In the genomic region with DNA sequence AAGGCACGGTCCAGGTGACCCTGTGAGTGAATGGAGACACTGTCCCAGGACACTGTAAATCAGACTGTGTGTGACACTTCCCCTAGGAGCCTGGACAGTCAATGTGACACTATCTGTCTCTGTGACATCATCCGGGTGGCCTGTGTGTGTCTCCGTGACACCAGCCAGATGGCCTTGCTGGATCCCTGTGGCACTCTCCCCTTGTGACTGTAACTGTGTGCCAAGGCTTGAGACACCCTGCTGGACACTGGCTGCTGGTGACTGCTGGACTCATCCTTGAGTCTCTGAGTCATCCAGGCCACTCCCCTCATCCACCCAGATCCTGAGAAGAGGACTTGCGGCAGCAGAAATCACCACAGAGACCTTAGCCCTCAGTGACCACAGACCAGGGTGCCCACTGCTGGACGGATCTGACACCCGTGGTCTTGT, we compare ENCODE assay signal across 11 cellular contexts. TPM values are rescaled to one million over a fixed set of nuclear protein-coding genes. Genes with fewer than 3 reads are reported as not detected.
DNase-seq lines count a peak whose midpoint lies in the region; ATAC-seq and TF ChIP-seq lines count a peak whose summit lies in the region.
"Had no signal": no experiment of that assay in that cellular context is flagged by ENCODE, and none has a peak within 500 bp of the region (broad histone marks: within the 10 kb centered on the region; RNA-seq: fewer than 3 reads in every experiment).

No MANE protein-coding gene starts in this region.

- intact Hi-C loops in activated CD4-positive, alpha-beta T cell treated with anti-CD3 and anti-CD28 coated beads for 36 hours (cut with DNase I, micrococcal nuclease): no loop called here

- no peak for TF ChIP-seq CTCF in RWPE2 (IDR thresholded peaks at IDR 0.05; ENCODE audit: poor library complexity, severe bottlenecking)

- no peak overlapping the region for H4K91ac ChIP-seq in neuronal stem cell (ENCODE audit: low read depth, low read length, poor library complexity)

- H3K4me3 ChIP-seq in RWPE2 (ENCODE audit: severe bottlenecking): no peak overlapping the region
- no peak overlapping the region for H3K4me3 ChIP-seq in neuronal stem cell (ENCODE audit: low read length in 2 of 2)
- H3K4me3 ChIP-seq: SJCRH30 had no signal

- H3K4ac ChIP-seq in neuronal stem cell (ENCODE audit: low read length): no peak overlapping the region

- H3K9me3 ChIP-seq in RWPE2 (ENCODE audit: severe bottlenecking) (no peaks in the 10 kb centered on the region), neuronal stem cell (replicated peaks in 1 of 2; ENCODE audit: control insufficient read depth in 2 of 2, insufficient read depth in 1 of 2, low read depth in 1 of 2, low read length in 2 of 2) (no peaks in the 10 kb centered on the region)
- H3K9me3 ChIP-seq: SJCRH30 had no signal

- no peak overlapping the region for H2AFZ ChIP-seq in neuronal stem cell (ENCODE audit: low read length)

- H2BK120ac ChIP-seq in neuronal stem cell (ENCODE audit: low read depth, low read length): peak overlapping the region; percentile 78

- H3K27me3 Mint-ChIP-seq in activated CD4-positive, alpha-beta T cell treated with anti-CD3 and anti-CD28 coated beads for 36 hours: peaks cover 27% of the 10 kb centered on the region

- POLR2A ChIA-PET in activated CD4-positive, alpha-beta T cell treated with anti-CD3 and anti-CD28 coated beads for 36 hours (lab: Charles Lee): no interaction called here

- H3K9ac ChIP-seq in neuronal stem cell (ENCODE audit: low read depth, low read length, poor library complexity): no peak overlapping the region

- H3K27ac Mint-ChIP-seq in activated CD4-positive, alpha-beta T cell treated with anti-CD3 and anti-CD28 coated beads for 36 hours: no peak overlapping the region
- H3K27ac Mint-ChIP-seq: activated CD8-positive, alpha-beta memory T cell treated with anti-CD3 and anti-CD28 coated beads, Interleukin-2, amount 10 ng/mL, durations not matched to agents 7 days and 5 days had no signal

- no peaks in the 10 kb centered on the region for H3K9me3 Mint-ChIP-seq in activated CD4-positive, alpha-beta T cell treated with anti-CD3 and anti-CD28 coated beads for 36 hours (ENCODE audit: low read depth)

- H3K79me1 ChIP-seq in neuronal stem cell (ENCODE audit: low read depth, low read length): no peaks in the 10 kb centered on the region

- peak overlapping the region; percentile 83 for H4K8ac ChIP-seq in neuronal stem cell (ENCODE audit: low read depth, low read length)

- H2BK5ac ChIP-seq in neuronal stem cell (ENCODE audit: low read length): peak overlapping the region; percentile 55

- H3K27me3 ChIP-seq in RWPE2 (ENCODE audit: insufficient read depth, poor library complexity, severe bottlenecking) (peaks cover 19% of the 10 kb centered on the region), neuronal stem cell (ENCODE audit: control insufficient read depth in 3 of 3, insufficient read depth in 3 of 3, low read depth in 1 of 3, low read length in 3 of 3) (peaks cover 0 to 26% (median 0%) of the 10 kb centered on the region in 3 experiments)
- H3K27me3 ChIP-seq: SJCRH30 had no signal

- H3K4me3 Mint-ChIP-seq in activated CD4-positive, alpha-beta T cell treated with anti-CD3 and anti-CD28 coated beads for 36 hours: no peak overlapping the region
- H3K4me3 Mint-ChIP-seq: activated CD8-positive, alpha-beta memory T cell treated with anti-CD3 and anti-CD28 coated beads, Interleukin-2, amount 10 ng/mL, durations not matched to agents 7 days and 5 days had no signal

- no peak overlapping the region for H3K23ac ChIP-seq in neuronal stem cell (ENCODE audit: low read depth, low read length, poor library complexity)

- peak overlapping the region; percentile 93 for H2BK15ac ChIP-seq in neuronal stem cell (ENCODE audit: low read length)

- peak overlapping the region; percentile 42 for H3K14ac ChIP-seq in neuronal stem cell (ENCODE audit: low read length)

- peak overlapping the region; percentile 92 for H3K18ac ChIP-seq in neuronal stem cell (ENCODE audit: low read length)

- ATAC-seq in RWPE2 (ENCODE audit: low read depth): peak; percentile 65
- ATAC-seq in HG03520 (IDR thresholded peaks at IDR 0.05; ENCODE audit: unreplicated experiment): no peak
- ATAC-seq in activated CD4-positive, alpha-beta T cell treated with anti-CD3 and anti-CD28 coated beads for 36 hours: no peak
- ATAC-seq: activated CD8-positive, alpha-beta memory T cell treated with anti-CD3 and anti-CD28 coated beads, Interleukin-2, amount 10 ng/mL, durations not matched to agents 7 days and 5 days had no signal

- H3K4me2 ChIP-seq in neuronal stem cell (ENCODE audit: insufficient read depth, low read length, poor library complexity, severe bottlenecking): no peak overlapping the region

- peak overlapping the region; percentile 97 for H2BK12ac ChIP-seq in neuronal stem cell (ENCODE audit: low read length)

- CTCF ChIA-PET in activated CD4-positive, alpha-beta T cell treated with anti-CD3 and anti-CD28 coated beads for 36 hours (lab: Charles Lee): no interaction called here

- no peaks in the 10 kb centered on the region for H3K36me3 Mint-ChIP-seq in activated CD4-positive, alpha-beta T cell treated with anti-CD3 and anti-CD28 coated beads for 36 hours (ENCODE audit: low read depth)
- H3K36me3 Mint-ChIP-seq: activated CD8-positive, alpha-beta memory T cell treated with anti-CD3 and anti-CD28 coated beads, Interleukin-2, amount 10 ng/mL, durations not matched to agents 7 days and 5 days had no signal

- no peaks in the 10 kb centered on the region for H3K4me1 ChIP-seq in RWPE2 (ENCODE audit: insufficient read depth, poor library complexity, severe bottlenecking)
- peaks cover 3 to 34% of the 10 kb centered on the region in 2 donors for H3K4me1 ChIP-seq in neuronal stem cell (ENCODE audit: control insufficient read depth in 2 of 2, insufficient read depth in 1 of 2, low read depth in 1 of 2, low read length in 2 of 2)
- H3K4me1 ChIP-seq: SJCRH30 had no signal

- H2AK5ac ChIP-seq in neuronal stem cell (ENCODE audit: low read depth, low read length): peak overlapping the region; percentile 30

- H3K27ac ChIP-seq in RWPE2 (ENCODE audit: poor library complexity, severe bottlenecking) (no peak overlapping the region), neuronal stem cell (replicated peaks; ENCODE audit: low read length) (peak overlapping the region; percentile 5)
- H3K27ac ChIP-seq: SJCRH30 had no signal

- WGBS in neuronal stem cell (ENCODE audit: extremely low coverage in 2 of 2, insufficient read length in 2 of 2, insufficient replicate concordance in 1 of 2), 2 donors: no CpG with 5 or more reads among the region's 6 CpGs

- DNase-seq in Daoy (ENCODE audit: low read depth) (peak; percentile 40), RWPE2 (ENCODE audit: low spot score) (no peak), fibroblast of gingiva (ENCODE audit: low read depth) (peak; percentile 23), neuronal stem cell (ENCODE audit: low spot score) (no peak), activated gamma-delta T cell treated with Interleukin-2 at 50 U/mL for 16 hours (no peak), GF-D8 (lab: John Stamatoyannopoulos, UW) (no peak)
- DNase-seq in activated CD4-positive, alpha-beta T cell treated with anti-CD3 and anti-CD28 coated beads for 36 hours: no peak
- DNase-seq: activated CD8-positive, alpha-beta memory T cell treated with anti-CD3 and anti-CD28 coated beads, Interleukin-2, amount 10 ng/mL, durations not matched to agents 7 days and 5 days; effector CD8-positive, alpha-beta T cell; SJCRH30 had no signal

- H3K36me3 ChIP-seq in RWPE2 (ENCODE audit: low read depth): no peaks in the 10 kb centered on the region
- no peaks in the 10 kb centered on the region for H3K36me3 ChIP-seq in neuronal stem cell (replicated peaks in 1 of 2; ENCODE audit: control insufficient read depth in 2 of 2, insufficient read depth in 2 of 2, low read length in 2 of 2)
- H3K36me3 ChIP-seq: SJCRH30 had no signal

- peaks cover 4% of the 10 kb centered on the region for H3K4me1 Mint-ChIP-seq in activated CD4-positive, alpha-beta T cell treated with anti-CD3 and anti-CD28 coated beads for 36 hours
- H3K4me1 Mint-ChIP-seq: activated CD8-positive, alpha-beta memory T cell treated with anti-CD3 and anti-CD28 coated beads, Interleukin-2, amount 10 ng/mL, durations not matched to agents 7 days and 5 days had no signal

RNA-seq across cellular contexts. Expression of gene MVK, which starts 51.6 kb away (rescaled TPM):
- 23.6 and 30.9 TPM in 2 replicates for total RNA-seq in Daoy (2014; rRNA removed; shearing (Covaris generic))
- 25.4 TPM for polyA plus RNA-seq in neuronal stem cell (2013, experiment 1 of 2)
- polyA plus RNA-seq in neuronal stem cell (2013, experiment 2 of 2): 26.4 TPM
- total RNA-seq in activated CD4-positive, alpha-beta T cell treated with anti-CD3 and anti-CD28 coated beads for 36 hours: 10 to 100 TPM; 17.8 to 18.7 TPM

RNA-seq across cellular contexts. Expression of gene MMAB, which starts 51.8 kb away (rescaled TPM):
- total RNA-seq in Daoy (2014; rRNA removed; shearing (Covaris generic)): 24.5 and 29.3 TPM in 2 replicates
- 27.4 TPM for polyA plus RNA-seq in neuronal stem cell (2013, experiment 1 of 2)
- polyA plus RNA-seq in neuronal stem cell (2013, experiment 2 of 2): 27.9 TPM
- total RNA-seq in activated CD4-positive, alpha-beta T cell treated with anti-CD3 and anti-CD28 coated beads for 36 hours: 10 to 100 TPM; 37.7 to 44.3 TPM

Comparison
In these comparisons a context has a peak if more than half of its experiments do, and no peak if none do; other contexts are left out.
1. DNase-seq: peak in Daoy (single experiment) and fibroblast of gingiva (single experiment); none in RWPE2 (single experiment), neuronal stem cell (single experiment), activated gamma-delta T cell treated with Interleukin-2 at 50 U/mL for 16 hours (single experiment), activated CD4-positive, alpha-beta T cell treated with anti-CD3 and anti-CD28 coated beads for 36 hours (single experiment) and GF-D8 (single experiment).